In the genomic region with DNA sequence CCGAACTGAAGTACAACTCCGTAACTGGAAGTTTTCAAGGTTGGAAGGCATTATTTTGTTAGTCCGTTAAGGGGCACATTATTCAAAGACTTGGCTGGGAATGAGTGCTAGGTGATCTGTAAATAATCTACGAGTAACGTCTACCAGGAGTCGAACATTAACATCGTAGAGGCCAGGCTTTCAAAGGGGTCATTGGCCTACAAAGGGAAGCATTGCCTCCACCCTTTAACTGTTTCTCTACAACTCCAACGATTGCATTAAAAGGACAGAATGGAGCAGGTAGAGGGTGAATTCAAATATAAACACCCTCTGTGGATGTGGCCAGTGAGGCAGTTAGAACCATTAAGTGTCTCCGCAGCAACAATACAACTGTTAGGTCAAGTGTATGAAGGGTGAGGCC, we compare ENCODE assay signal across 1 cellular context.
TF ChIP-seq lines count a peak whose summit lies in the region.

No MANE protein-coding gene starts in this region.

TF ChIP-seq in GM12878, 131 proteins besides CTCF, POLR2A, EP300 and RAD21:
- no peak for TF ChIP-seq BMI1 (IDR thresholded peaks at IDR 0.05; ENCODE audit: borderline replicate concordance)
- no peak for TF ChIP-seq YY1 (IDR thresholded peaks at IDR 0.05; ENCODE audit: low read depth, low read length)
- TF ChIP-seq CREB1 (IDR thresholded peaks at IDR 0.05; ENCODE audit: low read depth) = no peak
- TF ChIP-seq HDAC6 (IDR thresholded peaks at IDR 0.05; ENCODE audit: unreplicated experiment) = no peak
- TF ChIP-seq MEF2B (IDR thresholded peaks at IDR 0.05; ENCODE audit: partially characterized antibody, poor library complexity, severe bottlenecking) = no peak
- no peak for TF ChIP-seq MYC (IDR thresholded peaks at IDR 0.05; ENCODE audit: insufficient read depth, insufficient read length, insufficient replicate concordance, low read length, severe bottlenecking)
- no peak for TF ChIP-seq MYB (IDR thresholded peaks at IDR 0.05; ENCODE audit: borderline replicate concordance, low read depth, low read length)
- TF ChIP-seq RFX5 (IDR thresholded peaks at IDR 0.05; ENCODE audit: low read depth, low read length) = no peak
- TF ChIP-seq, protein P1, sequence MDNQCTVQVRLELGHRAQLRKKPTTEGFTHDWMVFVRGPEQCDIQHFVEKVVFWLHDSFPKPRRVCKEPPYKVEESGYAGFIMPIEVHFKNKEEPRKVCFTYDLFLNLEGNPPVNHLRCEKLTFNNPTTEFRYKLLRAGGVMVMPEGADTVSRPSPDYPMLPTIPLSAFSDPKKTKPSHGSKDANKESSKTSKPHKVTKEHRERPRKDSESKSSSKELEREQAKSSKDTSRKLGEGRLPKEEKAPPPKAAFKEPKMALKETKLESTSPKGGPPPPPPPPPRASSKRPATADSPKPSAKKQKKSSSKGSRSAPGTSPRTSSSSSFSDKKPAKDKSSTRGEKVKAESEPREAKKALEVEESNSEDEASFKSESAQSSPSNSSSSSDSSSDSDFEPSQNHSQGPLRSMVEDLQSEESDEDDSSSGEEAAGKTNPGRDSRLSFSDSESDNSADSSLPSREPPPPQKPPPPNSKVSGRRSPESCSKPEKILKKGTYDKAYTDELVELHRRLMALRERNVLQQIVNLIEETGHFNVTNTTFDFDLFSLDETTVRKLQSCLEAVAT (IDR thresholded peaks at IDR 0.05) = no peak
